ENCODE assay signal across 25 cellular contexts in genomic region chr15:96070636-96071035, GRCh38.
A peak's percentile ranks its signal among the peaks of the same experiment; 100 is the strongest.
DNase-seq lines count a peak whose midpoint lies in the region; ATAC-seq and TF ChIP-seq lines count a peak whose summit lies in the region.
"Had no signal": no experiment of that assay in that cellular context is flagged by ENCODE, and none has a peak within 500 bp of the region (broad histone marks: within the 10 kb centered on the region; RNA-seq: fewer than 3 reads in every experiment).

No MANE protein-coding gene starts in this region.

- peak; percentile 41 for DNase-seq in AG09309 (ENCODE audit: low read depth)
- peak; percentile 74 for DNase-seq in M059J (ENCODE audit: low read depth)
- DNase-seq in cerebellar cortex (ENCODE audit: low spot score): peak; percentile 81
- peak; percentile 54 for DNase-seq in mucosa of gallbladder (ENCODE audit: low spot score)
- no peak for DNase-seq in substantia nigra (lab: John Stamatoyannopoulos, UW)
- DNase-seq: ACHN; activated CD4-positive, alpha-beta T cell treated with anti-CD3 and anti-CD28 coated beads for 48 hours; activated naive CD4-positive, alpha-beta T cell treated with Interleukin-2 at 50 U/mL for 16 hours; activated T-cell treated with anti-CD3 and anti-CD28 coated beads, Interleukin-2, amount 50 U/mL, for 4 hours; adrenal gland; COR-L47; dermis blood vessel endothelial cell; DMS79; heart left ventricle; NCI-H2171; NCI-H510A treated with DMSO at 0.1 percent for 48 hours; stimulated activated CD4-positive, alpha-beta T cell treated with anti-CD3 and anti-CD28 coated beads, Interleukin-1b, Interleukin-23, amount 100 ng/mL, for 48 hours; T-helper 17 cell; upper lobe of right lung had no signal

- H3K27ac ChIP-seq in substantia nigra (ENCODE audit: low read depth, low read length, poor library complexity, severe bottlenecking): no peak overlapping the region
- H3K27ac ChIP-seq: adrenal gland; BLaER1 treated with 17β-estradiol and CSF1 and Interleukin-3, amounts not matched to agents 10 nM and 100 nM; cardiac muscle cell; heart left ventricle; skin epidermis; upper lobe of right lung had no signal

- ATAC-seq in GM21786 (IDR thresholded peaks at IDR 0.05; ENCODE audit: unreplicated experiment) (no peak), GM21515 (IDR thresholded peaks at IDR 0.05; ENCODE audit: unreplicated experiment) (no peak), GM18873 (IDR thresholded peaks at IDR 0.05; ENCODE audit: low FRiP score, unreplicated experiment) (no peak)
- ATAC-seq: activated T-cell treated with anti-CD3 and anti-CD28 coated beads, Interleukin-2, amount 50 U/mL, for 4 hours; heart left ventricle; T-helper 17 cell; upper lobe of right lung had no signal

- no peak overlapping the region for H3K4me3 ChIP-seq in AG09309 (ENCODE audit: control insufficient read depth, low read depth, low read length)
- H3K4me3 ChIP-seq: adrenal gland; BLaER1 treated with 17β-estradiol and CSF1 and Interleukin-3, amounts not matched to agents 10 nM and 100 nM; cardiac muscle cell; heart left ventricle; skin epidermis; upper lobe of right lung had no signal

- no peak for TF ChIP-seq CTCF in AG09309 (IDR thresholded peaks at IDR 0.05; ENCODE audit: control insufficient read depth, insufficient read depth, low read depth, low read length, missing control alignments)

Comparison
In these comparisons a context has a peak if more than half of its experiments do, and no peak if none do; other contexts are left out.
1. DNase-seq: peak in AG09309 (single experiment), M059J (single experiment), cerebellar cortex (single experiment) and mucosa of gallbladder (single experiment); none in substantia nigra (0 of 49).